In genomic region chr14:100693877-100694578, GRCh38 we compare ENCODE assay signal across 14 cellular contexts. TPM values are rescaled to one million over a fixed set of nuclear protein-coding genes. Genes with fewer than 3 reads are reported as not detected.
"Had no signal": no experiment of that assay in that cellular context is flagged by ENCODE, and none has a peak within 500 bp of the region (broad histone marks: within the 10 kb centered on the region; RNA-seq: fewer than 3 reads in every experiment).

No MANE protein-coding gene starts in this region.

- DNase-seq: activated CD4-positive, alpha-beta T cell treated with anti-CD3 and anti-CD28 coated beads, Interleukin-2, amount 10 ng/mL, durations not matched to agents 24 days and 14 days; activated CD4-positive, CD25-positive, alpha-beta regulatory T cell; activated CD8-positive, alpha-beta memory T cell treated with anti-CD3 and anti-CD28 coated beads, Interleukin-2, amount 50 U/mL, for 48 hours; activated gamma-delta T cell treated with Interleukin-2 at 50 U/mL for 16 hours; body of pancreas; central memory CD4-positive, alpha-beta T cell; effector CD4-positive, alpha-beta T cell; glutamatergic neuron; stimulated activated CD4-positive, alpha-beta T cell treated with anti-CD3 and anti-CD28 coated beads, Interleukin-12 subunit alpha, Interleukin-12 subunit beta, amount 100 ng/mL, for 4 hours; stimulated activated CD4-positive, alpha-beta T cell treated with anti-CD3 and anti-CD28 coated beads, Interleukin-2, amount 100 ng/mL, for 24 hours had no signal

- H3K27me3 ChIP-seq: body of pancreas, foreskin keratinocyte, ovary had no signal

- H3K36me3 ChIP-seq: ovary had no signal

- H3K27ac ChIP-seq: body of pancreas, coronary artery, foreskin keratinocyte, ovary had no signal

- H3K4me3 ChIP-seq: body of pancreas, coronary artery, ovary had no signal

- H3K4me1 ChIP-seq: body of pancreas had no signal

- H3K9me3 ChIP-seq: body of pancreas, ovary had no signal

RNA-seq across cellular contexts. Expression of gene DLK1, which starts 32.7 kb away (rescaled TPM):
- total RNA-seq: activated CD4-positive, alpha-beta T cell treated with anti-CD3 and anti-CD28 coated beads, Interleukin-2, amount 10 ng/mL, durations not matched to agents 24 days and 14 days; foreskin keratinocyte; mesenteric fat pad had no signal
- polyA plus RNA-seq: foreskin keratinocyte had no signal
